ENCODE assay signal across 9 cellular contexts in genomic region chr3:71585891-71586809, GRCh38.
A peak's percentile ranks its signal among the peaks of the same experiment; 100 is the strongest.
DNase-seq lines count a peak whose midpoint lies in the region; ATAC-seq, FAIRE-seq and TF ChIP-seq lines count a peak whose summit lies in the region.
"Had no signal": no experiment of that assay in that cellular context is flagged by ENCODE, and none has a peak within 500 bp of the region (broad histone marks: within the 10 kb centered on the region; RNA-seq: fewer than 3 reads in every experiment).

No MANE protein-coding gene starts in this region.

- DNase-seq in AG20443 (ENCODE audit: low spot score): peak; percentile 26
- peak; percentile 51 for DNase-seq in GM03348 (ENCODE audit: low spot score)
- no peak for DNase-seq in RCC 7860 (ENCODE audit: low spot score)
- peak in 1 of 3 donors; percentile 6 for DNase-seq in effector memory CD4-positive, alpha-beta T cell
- no peak for DNase-seq in NCI-H446 treated with DMSO at 0.1 percent for 48 hours (lab: John Stamatoyannopoulos, UW)

- peak; percentile 58 for FAIRE-seq in RCC 7860 (lab: Jason Lieb, UNC)

- H3K36me3 ChIP-seq in effector memory CD4-positive, alpha-beta T cell (ENCODE audit: control insufficient read depth, insufficient read depth, low read length): no peaks in the 10 kb centered on the region
- H3K36me3 ChIP-seq in neutrophil: no peaks in the 10 kb centered on the region
- H3K36me3 ChIP-seq: SJCRH30 had no signal

- peaks cover 9% of the 10 kb centered on the region for H3K4me1 ChIP-seq in effector memory CD4-positive, alpha-beta T cell (ENCODE audit: control insufficient read depth, insufficient read depth, low read length, poor library complexity, severe bottlenecking)
- H3K4me1 ChIP-seq in neutrophil (ENCODE audit: control insufficient read depth in 1 of 2, insufficient read depth in 1 of 2, low read depth in 1 of 2, low read length in 1 of 2): peaks cover 29 to 32% of the 10 kb centered on the region in 2 experiments
- H3K4me1 ChIP-seq: SJCRH30 had no signal

- ATAC-seq in GM18870 (IDR thresholded peaks at IDR 0.05; ENCODE audit: unreplicated experiment) (no peak), GM18867 (IDR thresholded peaks at IDR 0.05; ENCODE audit: unreplicated experiment) (no peak)

- H3K4me3 ChIP-seq in effector memory CD4-positive, alpha-beta T cell (ENCODE audit: insufficient read depth, low read depth, low read length, poor library complexity, severe bottlenecking): no peak overlapping the region
- no peak overlapping the region for H3K4me3 ChIP-seq in neutrophil (ENCODE audit: low read depth in 1 of 2, low read length in 1 of 2)
- H3K4me3 ChIP-seq: SJCRH30 had no signal

- peak overlapping the region; percentile 11 for H3K27ac ChIP-seq in effector memory CD4-positive, alpha-beta T cell (ENCODE audit: insufficient read depth, low read length, poor library complexity, severe bottlenecking)
- H3K27ac ChIP-seq in neutrophil: peak overlapping the region; percentile 100
- H3K27ac ChIP-seq: SJCRH30 had no signal

- peak; percentile 49 for TF ChIP-seq CTCF in neutrophil (IDR thresholded peaks at IDR 0.05)

- no peaks in the 10 kb centered on the region for H3K27me3 ChIP-seq in effector memory CD4-positive, alpha-beta T cell (replicated peaks; ENCODE audit: control insufficient read depth, insufficient read depth, low read length, poor library complexity, severe bottlenecking)
- no peaks in the 10 kb centered on the region for H3K27me3 ChIP-seq in neutrophil
- H3K27me3 ChIP-seq: SJCRH30 had no signal

- H3K9me3 ChIP-seq in effector memory CD4-positive, alpha-beta T cell (ENCODE audit: control insufficient read depth, low read length): no peaks in the 10 kb centered on the region
- no peaks in the 10 kb centered on the region for H3K9me3 ChIP-seq in neutrophil
- H3K9me3 ChIP-seq: SJCRH30 had no signal

Comparison
In these comparisons a context has a peak if more than half of its experiments do, and no peak if none do; other contexts are left out.
1. DNase-seq: peak in AG20443 (single experiment) and GM03348 (single experiment); none in RCC 7860 (single experiment) and NCI-H446 treated with DMSO at 0.1 percent for 48 hours (single experiment).